In genomic region chr4:11412211-11412610, GRCh38 we compare ENCODE assay signal across 36 cellular contexts. TPM values are rescaled to one million over a fixed set of nuclear protein-coding genes. Genes with fewer than 3 reads are reported as not detected.
"Had no signal": no experiment of that assay in that cellular context is flagged by ENCODE, and none has a peak within 500 bp of the region (broad histone marks: within the 10 kb centered on the region; RNA-seq: fewer than 3 reads in every experiment).

No MANE protein-coding gene starts in this region.

- H3K27me3 ChIP-seq: MG63 had no signal

- DNase-seq: Karpas-422, Kasumi-1, MG63, MM.1S, MV-4-11, NCI-H1048, NCI-H1092, NCI-H1092 treated with DMSO at 0.1 percent for 48 hours, NCI-H1105, NCI-H1105 treated with DMSO at 0.1 percent for 48 hours, NCI-H1417, NCI-H1417 treated with DMSO at 0.1 percent for 48 hours, NCI-H1436, NCI-H1436 treated with DMSO at 0.1 percent for 48 hours, NCI-H146, NCI-H1694, NCI-H1694 treated with DMSO at 0.1 percent for 48 hours, NCI-H187, NCI-H187 treated with DMSO at 0.1 percent for 48 hours, NCI-H1930, NCI-H2029, NCI-H2029 treated with DMSO at 0.1 percent for 48 hours, NCI-H2081, NCI-H2081 treated with DMSO at 0.1 percent for 48 hours, NCI-H2107, NCI-H2171, NCI-H2171 treated with DMSO at 0.1 percent for 48 hours, NCI-H2227 treated with DMSO at 0.1 percent for 48 hours, NCI-H226, NCI-H345, NCI-H446, NCI-H446 treated with DMSO at 0.1 percent for 48 hours, NCI-H510A, NCI-H510A treated with DMSO at 0.1 percent for 48 hours, NCI-H524 had no signal

- H3K9me3 ChIP-seq: MG63 had no signal

- H3K36me3 ChIP-seq: MG63 had no signal

- H3K4me3 ChIP-seq: MG63 had no signal

RNA-seq across cellular contexts. Expression of gene HS3ST1, which starts 16.5 kb away (rescaled TPM):
- total RNA-seq: M059J had no signal
